10 cellular contexts compared by ENCODE assay signal in genomic region chr1:100387209-100387608, GRCh38. TPM values are rescaled to one million over a fixed set of nuclear protein-coding genes. Genes with fewer than 3 reads are reported as not detected.
A peak's percentile ranks its signal among the peaks of the same experiment; 100 is the strongest.
DNase-seq lines count a peak whose midpoint lies in the region; ATAC-seq, FAIRE-seq and TF ChIP-seq lines count a peak whose summit lies in the region.
"Had no signal": no experiment of that assay in that cellular context is flagged by ENCODE, and none has a peak within 500 bp of the region (broad histone marks: within the 10 kb centered on the region; RNA-seq: fewer than 3 reads in every experiment).

No MANE protein-coding gene starts in this region.

- WGBS in mesodermal cell (ENCODE audit: insufficient coverage in 2 of 2), 2 experiments = 63 to 92% methylated on average over 3 to 5 of the region's 5 CpGs

- peak; percentile 8 for DNase-seq in AG04450 (ENCODE audit: low read depth, low spot score)
- DNase-seq in GM12892 (ENCODE audit: insufficient read length) = no peak
- DNase-seq in astrocyte of the spinal cord (ENCODE audit: low read depth, low spot score) = peak; percentile 55
- no peak for DNase-seq in OCI-M1 (lab: John Stamatoyannopoulos, UW)
- DNase-seq in HuH-7 (ENCODE audit: low spot score) = no peak
- DNase-seq in breast epithelium (ENCODE audit: low spot score in 2 of 2) = no peak
- DNase-seq: MG63 had no signal

- in situ Hi-C loops in astrocyte of the spinal cord (cut with HindIII; ENCODE audit: low sequenced_read_pairs) = no loop called here

- H3K27ac ChIP-seq in AG04450 (ENCODE audit: low read depth, low read length) (no peak overlapping the region), mesodermal cell (ENCODE audit: low read depth, low read length, severe bottlenecking) (peak overlapping the region; percentile 13), breast epithelium (peak overlapping the region in 1 of 2 donors; percentile 38)
- H3K27ac ChIP-seq: epithelial cell of prostate had no signal

- no peak for ATAC-seq in GM21786 (IDR thresholded peaks at IDR 0.05; ENCODE audit: unreplicated experiment)

- H3K4me1 ChIP-seq in mesodermal cell (ENCODE audit: control insufficient read depth, insufficient read depth, low read length, poor library complexity, severe bottlenecking) = peaks cover 2% of the 10 kb centered on the region
- no peaks in the 10 kb centered on the region for H3K4me1 ChIP-seq in breast epithelium

- intact Hi-C loops in breast epithelium (cut with DNase I; ENCODE audit: low total_unique reads) = no loop called here

- POLR2A ChIA-PET in AG04450 (lab: Yijun Ruan, JAX) = interaction anchor here (1.0 kb wide), 1 partner anchor 86 kb away, joined by 3 read pairs; no protein-coding TSS in a partner anchor

- CTCF ChIA-PET in AG04450 (lab: Charles Lee) = interaction anchor here (0.5 to 1.4 kb wide), 3 partner anchors 68 to 265 kb away, joined by 3 read pairs; no protein-coding TSS in a partner anchor

- no peaks in the 10 kb centered on the region for H3K9me3 ChIP-seq in AG04450 (ENCODE audit: control insufficient read depth, insufficient read depth, low read length)
- no peaks in the 10 kb centered on the region for H3K9me3 ChIP-seq in mesodermal cell (ENCODE audit: control insufficient read depth, low read length)
- no peaks in the 10 kb centered on the region for H3K9me3 ChIP-seq in breast epithelium
- H3K9me3 ChIP-seq: MG63 had no signal

- peaks cover 22% of the 10 kb centered on the region for H3K36me3 ChIP-seq in mesodermal cell (ENCODE audit: control insufficient read depth, insufficient read depth, low read length)
- H3K36me3 ChIP-seq in breast epithelium = no peaks in the 10 kb centered on the region
- H3K36me3 ChIP-seq: MG63 had no signal

- H3K27me3 ChIP-seq in AG04450 (ENCODE audit: control insufficient read depth, insufficient read depth, low read length) (no peaks in the 10 kb centered on the region), breast epithelium (no peaks in the 10 kb centered on the region)
- H3K27me3 ChIP-seq: MG63 had no signal

- TF ChIP-seq POLR2A in GM12892 (IDR thresholded peaks at IDR 0.05; ENCODE audit: low read depth, low read length) (no peak), breast epithelium (IDR thresholded peaks at IDR 0.05) (no peak)

- no peak overlapping the region for H3K4me3 ChIP-seq in AG04450 (ENCODE audit: low read depth, low read length)
- no peak overlapping the region for H3K4me3 ChIP-seq in astrocyte of the spinal cord (ENCODE audit: low read depth, low read length)
- no peak overlapping the region for H3K4me3 ChIP-seq in mesodermal cell (ENCODE audit: extremely low read depth, insufficient read depth, low read length, poor library complexity, severe bottlenecking)
- no peak overlapping the region for H3K4me3 ChIP-seq in breast epithelium
- H3K4me3 ChIP-seq: MG63 had no signal

- TF ChIP-seq CTCF in AG04450 (IDR thresholded peaks at IDR 0.05; ENCODE audit: low read depth, low read length) (no peak), astrocyte of the spinal cord (IDR thresholded peaks at IDR 0.05; ENCODE audit: low read depth, low read length) (no peak), breast epithelium (IDR thresholded peaks at IDR 0.05) (no peak)

- FAIRE-seq in GM12892 (lab: Jason Lieb, UNC) = peak; percentile 74

RNA-seq across cellular contexts. Expression of gene CDC14A, which starts 34.9 kb away (rescaled TPM):
- polyA plus RNA-seq in AG04450 (2011; rRNA removed) = 2.2 and 2.8 TPM in 2 replicates
- polyA minus RNA-seq in AG04450 (2011; rRNA and poly(A)+ RNA removed) = 5.0 and 5.5 TPM in 2 replicates
- 4.0 TPM for polyA plus RNA-seq in GM12892 (2012; ENCODE audit: missing spikeins)
- polyA plus RNA-seq in mesodermal cell (2013, experiment 1 of 2) = 7.7 TPM
- 7.5 TPM for polyA plus RNA-seq in mesodermal cell (2013, experiment 2 of 2)
- total RNA-seq in breast epithelium = 10 to 100 TPM; 16.5 to 49.3 (median 33.1) TPM

Comparison
In these comparisons a context has a peak if more than half of its experiments do, and no peak if none do; other contexts are left out.
1. DNase-seq: peak in AG04450 (single experiment) and astrocyte of the spinal cord (single experiment); none in GM12892 (single experiment), OCI-M1 (single experiment), HuH-7 (single experiment) and breast epithelium (0 of 2).